28 cellular contexts compared by ENCODE assay signal in the genomic region with DNA sequence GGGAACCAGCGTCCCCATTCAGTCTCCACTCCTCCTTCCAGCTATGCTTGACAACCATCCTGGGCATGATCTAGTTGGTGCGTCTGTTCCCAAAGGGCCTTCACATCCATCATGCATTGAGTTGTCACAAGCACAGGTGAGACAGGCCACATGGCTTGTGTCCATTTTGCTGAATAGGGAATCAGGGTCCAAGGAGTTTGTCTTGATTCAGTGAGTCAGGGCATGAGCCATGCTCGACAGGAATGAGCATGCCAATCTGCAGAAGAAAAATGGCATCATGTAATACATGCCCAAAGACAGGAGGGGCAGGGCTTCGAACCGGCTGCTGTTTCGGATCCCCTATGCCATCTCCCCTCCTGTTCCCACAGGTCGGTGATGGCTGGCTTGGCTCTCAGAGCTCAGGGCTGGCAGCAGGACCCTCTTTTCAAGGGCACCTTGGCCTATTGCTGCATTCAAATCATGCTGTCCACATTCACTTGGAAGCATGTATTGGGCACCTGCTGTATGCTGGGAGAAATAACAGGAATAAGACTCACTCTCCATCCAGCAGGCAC. TPM values are rescaled to one million over a fixed set of nuclear protein-coding genes. Genes with fewer than 3 reads are reported as not detected.
"Had no signal": no experiment of that assay in that cellular context is flagged by ENCODE, and none has a peak within 500 bp of the region (broad histone marks: within the 10 kb centered on the region; RNA-seq: fewer than 3 reads in every experiment).

No MANE protein-coding gene starts in this region.

- H3K27ac Mint-ChIP-seq: activated naive CD8-positive, alpha-beta T cell; activated T-cell treated with anti-CD3 and anti-CD28 coated beads, Interleukin-2, amount 50 U/mL, for 24 hours; activated T-helper 17 cell treated with anti-CD3 and anti-CD28 coated beads, Interleukin-2, amount 50 U/mL, for 72 hours; dendritic cell treated with granulocyte-macrophage colony-stimulating factor and Interleukin-4, amounts not matched to agents 40 ng/mL and 50 ng/mL, for 4 days; T-helper 1 cell treated with Interleukin-12 subunit alpha and Interleukin-12 subunit beta and Interleukin-4 antibody, amounts not matched to agents 30 μg/mL and 1 μg/mL, for 36 hours; WTC11 had no signal

- H3K27ac ChIP-seq: adrenal gland, esophagus muscularis mucosa, gastroesophageal sphincter, upper lobe of left lung had no signal

- H3K36me3 Mint-ChIP-seq: activated naive CD8-positive, alpha-beta T cell; naive B cell; WTC11 had no signal

- H3K4me3 Mint-ChIP-seq: activated naive CD8-positive, alpha-beta T cell; activated T-cell treated with anti-CD3 and anti-CD28 coated beads, Interleukin-2, amount 50 U/mL, for 24 hours; activated T-helper 17 cell treated with anti-CD3 and anti-CD28 coated beads, Interleukin-2, amount 50 U/mL, for 72 hours; dendritic cell treated with granulocyte-macrophage colony-stimulating factor and Interleukin-4, amounts not matched to agents 40 ng/mL and 50 ng/mL, for 4 days; naive B cell; T-helper 1 cell treated with Interleukin-12 subunit alpha and Interleukin-12 subunit beta and Interleukin-4 antibody, amounts not matched to agents 30 μg/mL and 1 μg/mL, for 36 hours; WTC11 had no signal

- H3K4me1 Mint-ChIP-seq: naive B cell, WTC11 had no signal

- H3K9me3 ChIP-seq: adrenal gland, esophagus muscularis mucosa, gastroesophageal sphincter, upper lobe of left lung had no signal

- H3K4me3 ChIP-seq: adrenal gland, esophagus muscularis mucosa, gastroesophageal sphincter, upper lobe of left lung had no signal

- H3K27me3 Mint-ChIP-seq: activated naive CD8-positive, alpha-beta T cell; activated T-cell treated with anti-CD3 and anti-CD28 coated beads, Interleukin-2, amount 50 U/mL, for 24 hours had no signal

- H3K27me3 ChIP-seq: adrenal gland, esophagus muscularis mucosa, gastroesophageal sphincter, upper lobe of left lung had no signal

- H3K4me1 ChIP-seq: adrenal gland, gastroesophageal sphincter had no signal

- DNase-seq: activated CD4-positive, alpha-beta T cell treated with anti-CD3 and anti-CD28 coated beads, Interleukin-2, amount 50 U/mL, for 4 hours; activated CD8-positive, alpha-beta memory T cell treated with anti-CD3 and anti-CD28 coated beads for 24 hours; activated CD8-positive, alpha-beta memory T cell treated with anti-CD3 and anti-CD28 coated beads, Interleukin-2, amount 50 U/mL, for 4 hours; activated T-cell treated with anti-CD3 and anti-CD28 coated beads, Interleukin-2, amount 50 U/mL, for 24 hours; adrenal gland; effector CD4-positive, alpha-beta T cell; head of caudate nucleus; left colon; naive B cell; nucleus accumbens; stimulated activated CD4-positive, alpha-beta T cell treated with anti-CD3 and anti-CD28 coated beads, Interleukin-4, amount 100 ng/mL, for 24 hours; stimulated activated naive CD4-positive, alpha-beta T cell treated with Interleukin-2 at 50 U/mL for 16 hours; T1000; upper lobe of left lung had no signal

- FAIRE-seq: astrocyte, endometrium, islet of Langerhans had no signal

- H3K36me3 ChIP-seq: adrenal gland, esophagus muscularis mucosa, gastroesophageal sphincter, upper lobe of left lung had no signal

- H3K9me3 Mint-ChIP-seq: activated T-cell treated with anti-CD3 and anti-CD28 coated beads, Interleukin-2, amount 50 U/mL, for 24 hours; activated T-helper 17 cell treated with anti-CD3 and anti-CD28 coated beads, Interleukin-2, amount 50 U/mL, for 72 hours; dendritic cell treated with granulocyte-macrophage colony-stimulating factor and Interleukin-4, amounts not matched to agents 40 ng/mL and 50 ng/mL, for 4 days; naive B cell; T-helper 1 cell treated with Interleukin-12 subunit alpha and Interleukin-12 subunit beta and Interleukin-4 antibody, amounts not matched to agents 30 μg/mL and 1 μg/mL, for 36 hours had no signal

- ATAC-seq: activated T-helper 17 cell treated with anti-CD3 and anti-CD28 coated beads, Interleukin-2, amount 50 U/mL, for 72 hours; gastroesophageal sphincter; left colon; WTC11 had no signal

RNA-seq across cellular contexts. Expression of a gene that starts 44.5 kb away (rescaled TPM):
- total RNA-seq: activated T-helper 17 cell treated with anti-CD3 and anti-CD28 coated beads, Interleukin-2, amount 50 U/mL, for 72 hours had no signal
- polyA plus RNA-seq: neural cell had no signal

RNA-seq across cellular contexts. Expression of a gene that starts 49.7 kb away (rescaled TPM):
- total RNA-seq: activated T-helper 17 cell treated with anti-CD3 and anti-CD28 coated beads, Interleukin-2, amount 50 U/mL, for 72 hours; cerebellum; mesenteric fat pad; subcutaneous adipose tissue had no signal
- polyA plus RNA-seq: neural cell had no signal
